ENCODE assay signal across 18 cellular contexts in genomic region chr11:41115066-41115465, GRCh38.
DNase-seq lines count a peak whose midpoint lies in the region; TF ChIP-seq lines count a peak whose summit lies in the region.
"Had no signal": no experiment of that assay in that cellular context is flagged by ENCODE, and none has a peak within 500 bp of the region (broad histone marks: within the 10 kb centered on the region; RNA-seq: fewer than 3 reads in every experiment).

No MANE protein-coding gene starts in this region.

- POLR2A ChIA-PET in activated CD4-positive, alpha-beta memory T cell treated with anti-CD3 and anti-CD28 coated beads, Interleukin-2, amount 10 ng/mL, durations not matched to agents 7 days and 5 days (lab: Charles Lee): no interaction called here

- DNase-seq in astrocyte of the hippocampus (ENCODE audit: low read depth, low spot score): peak; percentile 9
- no peak for DNase-seq in stimulated activated naive CD4-positive, alpha-beta T cell (lab: John Stamatoyannopoulos, UW)
- no peak for DNase-seq in activated CD4-positive, alpha-beta memory T cell treated with anti-CD3 and anti-CD28 coated beads, Interleukin-2, amount 10 ng/mL, durations not matched to agents 7 days and 5 days
- no peak for DNase-seq in mammary epithelial cell
- DNase-seq in hypothalamus (lab: John Stamatoyannopoulos, UW): no peak
- DNase-seq: CD4-positive, alpha-beta memory T cell; DMS153; DMS79; GDM1; GOT3 had no signal

- no peaks in the 10 kb centered on the region for H3K4me1 Mint-ChIP-seq in activated CD4-positive, alpha-beta memory T cell treated with anti-CD3 and anti-CD28 coated beads, Interleukin-2, amount 10 ng/mL, durations not matched to agents 7 days and 5 days
- H3K4me1 Mint-ChIP-seq: CD14-positive monocyte; CD4-positive, alpha-beta memory T cell had no signal

- no peak for TF ChIP-seq CTCF in mammary epithelial cell (conservative IDR thresholded peaks at IDR 0.05 in 1 of 2, IDR thresholded peaks at IDR 0.05 in 1 of 2; ENCODE audit: extremely low read depth in 1 of 2, insufficient read depth in 1 of 2, low read depth in 1 of 2, low read length in 2 of 2)

- H3K4me2 ChIP-seq in mammary epithelial cell (ENCODE audit: insufficient read depth, low read depth, low read length): no peak overlapping the region
- H3K4me2 ChIP-seq: A549, BLaER1, KMS-11 had no signal

- dilution Hi-C loops in mammary epithelial cell (cut with HindIII; ENCODE audit: low sequenced_read_pairs): no loop called here

- no peaks in the 10 kb centered on the region for H3K9me3 Mint-ChIP-seq in activated CD4-positive, alpha-beta memory T cell treated with anti-CD3 and anti-CD28 coated beads, Interleukin-2, amount 10 ng/mL, durations not matched to agents 7 days and 5 days

- intact Hi-C loops in mammary epithelial cell (cut with micrococcal nuclease): no loop called here

- H3K4me3 ChIP-seq in HUES48 (ENCODE audit: low read depth, low read length) (peak overlapping the region; percentile 2; the same call in 1 of the 2 replicates), iPS-18a (ENCODE audit: low read length) (peak overlapping the region; percentile 8), mammary epithelial cell (replicated peaks in 1 of 3; ENCODE audit: insufficient read depth in 1 of 3, low read depth in 2 of 3, low read length in 3 of 3) (no peak overlapping the region)
- H3K4me3 ChIP-seq: A549, BLaER1, HAP-1 had no signal

- CTCF ChIA-PET in activated CD4-positive, alpha-beta memory T cell treated with anti-CD3 and anti-CD28 coated beads, Interleukin-2, amount 10 ng/mL, durations not matched to agents 7 days and 5 days (lab: Charles Lee): interaction anchor here (0.6 kb wide), 1 partner anchor 136 kb away, joined by 3 read pairs; no protein-coding TSS in a partner anchor
- CTCF ChIA-PET in mammary epithelial cell (lab: Charles Lee; ENCODE audit: low non-redundant PET): no interaction called here

- H3K27ac ChIP-seq in HUES48 (ENCODE audit: low read depth, low read length): peak overlapping the region; percentile 80
- no peak overlapping the region for H3K27ac ChIP-seq in iPS-18a (ENCODE audit: low read length)
- no peak overlapping the region for H3K27ac ChIP-seq in mammary epithelial cell (ENCODE audit: insufficient read depth, low read depth, low read length)
- H3K27ac ChIP-seq: A549, BLaER1, HL-60, KMS-11 had no signal

- H3K9me3 ChIP-seq in HUES48 (ENCODE audit: control insufficient read depth, insufficient read depth, low read length) (no peaks in the 10 kb centered on the region), iPS-18a (ENCODE audit: control insufficient read depth, low read depth, low read length) (no peaks in the 10 kb centered on the region), mammary epithelial cell (replicated peaks; ENCODE audit: insufficient read depth, low read length) (no peaks in the 10 kb centered on the region)
- H3K9me3 ChIP-seq: A549, BLaER1, HAP-1 had no signal

- BruUV-seq in mammary epithelial cell (replicated peaks; lab: Mats Ljungman, UMichigan): no TSS peak

- no peaks in the 10 kb centered on the region for H3K36me3 Mint-ChIP-seq in activated CD4-positive, alpha-beta memory T cell treated with anti-CD3 and anti-CD28 coated beads, Interleukin-2, amount 10 ng/mL, durations not matched to agents 7 days and 5 days (ENCODE audit: low read depth)
- H3K36me3 Mint-ChIP-seq: CD14-positive monocyte; CD4-positive, alpha-beta memory T cell had no signal

- peak overlapping the region; percentile 32; the same call in 1 of the 2 replicates for H3K9ac ChIP-seq in HUES48 (ENCODE audit: low read depth, low read length)
- H3K9ac ChIP-seq in iPS-18a (ENCODE audit: low read length): no peak overlapping the region
- no peak overlapping the region for H3K9ac ChIP-seq in mammary epithelial cell (ENCODE audit: insufficient read depth, low read length)
- H3K9ac ChIP-seq: BLaER1, KMS-11 had no signal

- no peak overlapping the region for H3K4me3 Mint-ChIP-seq in activated CD4-positive, alpha-beta memory T cell treated with anti-CD3 and anti-CD28 coated beads, Interleukin-2, amount 10 ng/mL, durations not matched to agents 7 days and 5 days
- H3K4me3 Mint-ChIP-seq: CD14-positive monocyte; CD4-positive, alpha-beta memory T cell had no signal

- H3K4me1 ChIP-seq in HUES48 (ENCODE audit: control insufficient read depth, insufficient read depth, low read length) (peaks cover 77% of the 10 kb centered on the region), iPS-18a (ENCODE audit: control insufficient read depth, low read depth, low read length) (peaks cover 64% of the 10 kb centered on the region), mammary epithelial cell (ENCODE audit: insufficient read depth, low read length) (no peaks in the 10 kb centered on the region)
- H3K4me1 ChIP-seq: A549, BLaER1 had no signal

- no peaks in the 10 kb centered on the region for H3K79me2 ChIP-seq in mammary epithelial cell (ENCODE audit: insufficient read depth, low read length)

- in situ Hi-C loops in mammary epithelial cell (cut with MboI; ENCODE audit: low sequenced_read_pairs in 2 of 2): no loop called here

- H3K27me3 ChIP-seq in HUES48 (ENCODE audit: control insufficient read depth, insufficient read depth, low read length) (no peaks in the 10 kb centered on the region), iPS-18a (ENCODE audit: control insufficient read depth, insufficient read depth, low read length) (no peaks in the 10 kb centered on the region), mammary epithelial cell (ENCODE audit: insufficient read depth, low read length) (peaks cover 2% of the 10 kb centered on the region)
- H3K27me3 ChIP-seq: BLaER1 had no signal

- H2AFZ ChIP-seq in mammary epithelial cell (ENCODE audit: low read depth, low read length): no peak overlapping the region

- no peaks in the 10 kb centered on the region for H3K27me3 Mint-ChIP-seq in activated CD4-positive, alpha-beta memory T cell treated with anti-CD3 and anti-CD28 coated beads, Interleukin-2, amount 10 ng/mL, durations not matched to agents 7 days and 5 days
- H3K27me3 Mint-ChIP-seq: CD4-positive, alpha-beta memory T cell had no signal

- H3K36me3 ChIP-seq in HUES48 (ENCODE audit: control insufficient read depth, insufficient read depth, low read length): no peaks in the 10 kb centered on the region
- H3K36me3 ChIP-seq in iPS-18a (ENCODE audit: control insufficient read depth, low read depth, low read length): no peaks in the 10 kb centered on the region
- no peaks in the 10 kb centered on the region for H3K36me3 ChIP-seq in mammary epithelial cell (ENCODE audit: insufficient read depth, low read length)
- H3K36me3 ChIP-seq: BLaER1, HAP-1 had no signal

- no peak overlapping the region for H3K27ac Mint-ChIP-seq in activated CD4-positive, alpha-beta memory T cell treated with anti-CD3 and anti-CD28 coated beads, Interleukin-2, amount 10 ng/mL, durations not matched to agents 7 days and 5 days
- H3K27ac Mint-ChIP-seq: CD14-positive monocyte; CD4-positive, alpha-beta memory T cell had no signal

- H4K20me1 ChIP-seq in mammary epithelial cell (ENCODE audit: insufficient read depth, low read length): no peaks in the 10 kb centered on the region
- H4K20me1 ChIP-seq: BLaER1 had no signal

Comparison
In these comparisons a context has a peak if more than half of its experiments do, and no peak if none do; other contexts are left out.
1. H3K4me3 ChIP-seq: peak in HUES48 (single experiment) and iPS-18a (single experiment); none in mammary epithelial cell (0 of 3).